In genomic region chr7:50714851-50715250, GRCh38 we compare ENCODE assay signal across 20 cellular contexts.
DNase-seq lines count a peak whose midpoint lies in the region; ATAC-seq and TF ChIP-seq lines count a peak whose summit lies in the region.
"Had no signal": no experiment of that assay in that cellular context is flagged by ENCODE, and none has a peak within 500 bp of the region (broad histone marks: within the 10 kb centered on the region; RNA-seq: fewer than 3 reads in every experiment).

No MANE protein-coding gene starts in this region.

- no peak overlapping the region for H3K27ac ChIP-seq in BLaER1 treated with 17β-estradiol and CSF1 and Interleukin-3, amounts not matched to agents 10 nM and 100 nM
- peak overlapping the region; percentile 2 to 20 for H3K27ac ChIP-seq in ascending aorta
- H3K27ac ChIP-seq in aorta (ENCODE audit: low read depth in 1 of 2, low read length in 2 of 2), result peak overlapping the region in 1 of 2 donors; percentile 14
- H3K27ac ChIP-seq: suprapubic skin, uterus had no signal

- H3K4me2 ChIP-seq in BLaER1 treated with 17β-estradiol and CSF1 and Interleukin-3, amounts not matched to agents 10 nM and 100 nM, result peak overlapping the region in 9 of 11 experiments; percentile 0 to 21 (median 15); a peak in 6 of 22 replicates

- 76 to 83% methylated on average over 4 of the region's 4 CpGs for WGBS in aorta, 2 donors

- no peak overlapping the region for H3K4me3 ChIP-seq in BLaER1 treated with 17β-estradiol and CSF1 and Interleukin-3, amounts not matched to agents 10 nM and 100 nM
- H3K4me3 ChIP-seq in ascending aorta, result no peak overlapping the region
- H3K4me3 ChIP-seq in aorta (ENCODE audit: low read length in 2 of 2), result no peak overlapping the region
- H3K4me3 ChIP-seq: suprapubic skin, uterus had no signal

- peaks cover 32 to 98% (median 52%) of the 10 kb centered on the region in 11 experiments for H4K20me1 ChIP-seq in BLaER1 treated with 17β-estradiol and CSF1 and Interleukin-3, amounts not matched to agents 10 nM and 100 nM

- peaks cover 9 to 45% (median 24%) of the 10 kb centered on the region in 11 experiments; a peak in 19 of 22 replicates for H3K36me3 ChIP-seq in BLaER1 treated with 17β-estradiol and CSF1 and Interleukin-3, amounts not matched to agents 10 nM and 100 nM
- H3K36me3 ChIP-seq in ascending aorta (no peaks in the 10 kb centered on the region), aorta (ENCODE audit: control insufficient read depth in 1 of 2, insufficient read depth in 2 of 2, low read length in 1 of 2) (no peaks in the 10 kb centered on the region)
- H3K36me3 ChIP-seq: suprapubic skin, uterus had no signal

- H3K9ac ChIP-seq in BLaER1 treated with 17β-estradiol and CSF1 and Interleukin-3, amounts not matched to agents 10 nM and 100 nM, result no peak overlapping the region

- no peak for ATAC-seq in aorta (ENCODE audit: low FRiP score)
- ATAC-seq: left cardiac atrium; stimulated activated memory B cell treated with anti-CD40 and anti-IgM and Interleukin-4, amounts not matched to agents 10 μg/mL and 1 μg/mL and 100 μg/mL, for 72 hours had no signal

- intact Hi-C loops in ascending aorta (cut with DNase I) (loop anchor here (5.0 kb wide), 2 partner anchors 48 to 152 kb away; no protein-coding TSS in a partner anchor), aorta (cut with DNase I) (loop anchor here in 1 of 2 donors (5.0 kb wide), 1 partner anchor 58 kb away; no protein-coding TSS in a partner anchor)

- H3K27me3 ChIP-seq in BLaER1 treated with 17β-estradiol and CSF1 and Interleukin-3, amounts not matched to agents 10 nM and 100 nM, result no peaks in the 10 kb centered on the region
- H3K27me3 ChIP-seq in ascending aorta, result no peaks in the 10 kb centered on the region
- no peaks in the 10 kb centered on the region for H3K27me3 ChIP-seq in aorta (ENCODE audit: control insufficient read depth in 1 of 2, insufficient read depth in 2 of 2, low read length in 1 of 2)
- H3K27me3 ChIP-seq: suprapubic skin, uterus had no signal

- TF ChIP-seq CTCF in ascending aorta (IDR thresholded peaks at IDR 0.05), result no peak

- DNase-seq in LoVo (ENCODE audit: low spot score), result peak; percentile 56
- DNase-seq in ascending aorta (ENCODE audit: low spot score in 2 of 2), result no peak
- DNase-seq in kidney tubule cell (ENCODE audit: low spot score), result peak; percentile 70
- DNase-seq in AG08395 (ENCODE audit: low spot score), result no peak
- no peak for DNase-seq in aorta
- no peak for DNase-seq in stimulated activated CD4-positive, alpha-beta T cell treated with anti-CD3 and anti-CD28 coated beads, Interleukin-2, amount 100 ng/mL, for 48 hours
- no peak for DNase-seq in NCI-H2171 treated with DMSO at 0.1 percent for 48 hours (lab: John Stamatoyannopoulos, UW)
- DNase-seq: activated naive CD4-positive, alpha-beta T cell treated with anti-CD3 and anti-CD28 coated beads, Interleukin-2, amount 10 ng/mL, durations not matched to agents 7 days and 5 days; anterior cingulate cortex; left cardiac atrium; mesenchymal stem cell; naive B cell; NCI-H1417 treated with DMSO at 0.1 percent for 48 hours; NCI-H510A treated with DMSO at 0.1 percent for 48 hours; retina; stimulated activated CD4-positive, alpha-beta T cell treated with anti-CD3 and anti-CD28 coated beads, Interleukin-4, amount 100 ng/mL, for 1 hour; uterus had no signal

- peaks cover 0 to 26% (median 7%) of the 10 kb centered on the region in 11 experiments; a peak in 10 of 22 replicates for H3K9me3 ChIP-seq in BLaER1 treated with 17β-estradiol and CSF1 and Interleukin-3, amounts not matched to agents 10 nM and 100 nM (replicated peaks in 1 of 11)
- no peaks in the 10 kb centered on the region for H3K9me3 ChIP-seq in ascending aorta
- H3K9me3 ChIP-seq in aorta (ENCODE audit: control insufficient read depth, low read length), result no peaks in the 10 kb centered on the region
- H3K9me3 ChIP-seq: suprapubic skin, uterus had no signal

- H3K4me1 ChIP-seq in BLaER1 treated with 17β-estradiol and CSF1 and Interleukin-3, amounts not matched to agents 10 nM and 100 nM, result peaks cover 34 to 97% (median 81%) of the 10 kb centered on the region in 10 experiments
- H3K4me1 ChIP-seq in ascending aorta (peaks cover 6 to 55% of the 10 kb centered on the region in 2 donors), aorta (ENCODE audit: control insufficient read depth in 1 of 2, insufficient read depth in 2 of 2, low read length in 2 of 2) (peaks cover 4 to 12% of the 10 kb centered on the region in 2 donors)

Comparison
In these comparisons a context has a peak if more than half of its experiments do, and no peak if none do; other contexts are left out.
1. H3K27ac ChIP-seq: peak in ascending aorta (2 of 2); none in BLaER1 treated with 17β-estradiol and CSF1 and Interleukin-3, amounts not matched to agents 10 nM and 100 nM (0 of 11).
2. DNase-seq: peak in LoVo (single experiment) and kidney tubule cell (single experiment); none in ascending aorta (0 of 2), AG08395 (single experiment), aorta (0 of 2), stimulated activated CD4-positive, alpha-beta T cell treated with anti-CD3 and anti-CD28 coated beads, Interleukin-2, amount 100 ng/mL, for 48 hours (0 of 2) and NCI-H2171 treated with DMSO at 0.1 percent for 48 hours (single experiment).